ENCODE assay signal across 33 cellular contexts in genomic region chr10:35555962-35556930, GRCh38. TPM values are rescaled to one million over a fixed set of nuclear protein-coding genes. Genes with fewer than 3 reads are reported as not detected.
DNase-seq lines count a peak whose midpoint lies in the region; ATAC-seq and TF ChIP-seq lines count a peak whose summit lies in the region.
"Had no signal": no experiment of that assay in that cellular context is flagged by ENCODE, and none has a peak within 500 bp of the region (broad histone marks: within the 10 kb centered on the region; RNA-seq: fewer than 3 reads in every experiment).

No MANE protein-coding gene starts in this region.

- no peak overlapping the region for H3K27ac ChIP-seq in thyroid gland
- H3K27ac ChIP-seq: Peyer's patch, SJSA1, suprapubic skin had no signal

- no peak for ATAC-seq in GM21723 (IDR thresholded peaks at IDR 0.05; ENCODE audit: unreplicated experiment)
- ATAC-seq: left colon; stimulated activated naive B cell treated with anti-CD40 and anti-IgM and Interleukin-4, amounts not matched to agents 10 μg/mL and 1 μg/mL and 100 μg/mL, for 72 hours; T-cell; WTC11 had no signal

- H3K4me1 ChIP-seq in thyroid gland, result no peaks in the 10 kb centered on the region
- H3K4me1 ChIP-seq: Peyer's patch, suprapubic skin had no signal

- 93 to 97% methylated on average over 6 of the region's 6 CpGs for WGBS in thyroid gland, 2 donors

- no peaks in the 10 kb centered on the region for H3K27me3 ChIP-seq in thyroid gland
- H3K27me3 ChIP-seq: Peyer's patch, SJSA1, suprapubic skin had no signal

- intact Hi-C loops in thyroid gland (cut with DNase I), result no loop called here

- peaks cover 5 to 6% of the 10 kb centered on the region in 2 donors for H3K36me3 ChIP-seq in thyroid gland

- no peak for TF ChIP-seq POLR2A in thyroid gland (IDR thresholded peaks at IDR 0.05)

- no peak for TF ChIP-seq CTCF in astrocyte of the cerebellum (IDR thresholded peaks at IDR 0.05; ENCODE audit: low read depth, low read length, missing control alignments)
- TF ChIP-seq CTCF in thyroid gland (IDR thresholded peaks at IDR 0.05), result no peak

- no peak overlapping the region for H3K4me3 ChIP-seq in astrocyte of the cerebellum (ENCODE audit: low read depth, low read length)
- no peak overlapping the region for H3K4me3 ChIP-seq in thyroid gland (replicated peaks in 1 of 3)
- H3K4me3 ChIP-seq: Peyer's patch, SJSA1, suprapubic skin had no signal

- in situ Hi-C loops in ACHN (cut with HindIII; ENCODE audit: low pct_ligation_motif_present, low pct_unique_long_range_greater_than_20kb, low sequenced_read_pairs), result no loop called here
- in situ Hi-C loops in astrocyte of the cerebellum (cut with HindIII; ENCODE audit: low sequenced_read_pairs), result no loop called here

- DNase-seq in ACHN (peak; percentile 6), LHCN-M2 (ENCODE audit: low read depth) (peak; percentile 36), astrocyte of the cerebellum (ENCODE audit: low read depth) (peak; percentile 80), globus pallidus (ENCODE audit: low spot score) (peak; percentile 35), thyroid gland (no peak), DMS 273 treated with DMSO at 0.1 percent for 48 hours (lab: John Stamatoyannopoulos, UW) (no peak), SIG-M5 treated with dmso at 0.1 percent for 504 hours (lab: John Stamatoyannopoulos, UW; ENCODE audit: unreplicated experiment) (no peak)
- DNase-seq: activated CD4-positive, alpha-beta T cell treated with anti-CD3 and anti-CD28 coated beads, Interleukin-2, amount 10 ng/mL, durations not matched to agents 7 days and 5 days; activated effector memory CD4-positive, alpha-beta T cell treated with anti-CD3 and anti-CD28 coated beads, Interleukin-2, amount 50 U/mL, for 16 hours; activated T-cell treated with anti-CD3 and anti-CD28 coated beads, Interleukin-2, amount 50 U/mL, for 1 hour; Calu3; CD4-positive, CD25-positive, alpha-beta regulatory T cell; cerebellar nuclear complex; immature natural killer cell; KG1; left colon; NCI-H1436; NCI-H2081 treated with DMSO at 0.1 percent for 48 hours; NCI-H226; NCI-H748 treated with DMSO at 0.1 percent for 48 hours; Peyer's patch; stimulated activated naive B cell treated with anti-CD40 and anti-IgM and Interleukin-4, amounts not matched to agents 10 μg/mL and 1 μg/mL and 100 μg/mL, for 72 hours; T-cell had no signal

- H3K9me3 ChIP-seq in thyroid gland, result no peaks in the 10 kb centered on the region
- H3K9me3 ChIP-seq: Peyer's patch, SJSA1, suprapubic skin had no signal

RNA-seq across cellular contexts. Expression of gene GJD4, which starts 48.9 kb away (rescaled TPM):
- total RNA-seq in LHCN-M2 (2014; rRNA removed) (0.06 TPM in 1 of 2 replicates, not detected in the other), thyroid gland (not detected)
- polyA plus RNA-seq in LHCN-M2 (2012), result not detected
- total RNA-seq: A172; activated CD4-positive, alpha-beta T cell treated with anti-CD3 and anti-CD28 coated beads, Interleukin-2, amount 10 ng/mL, durations not matched to agents 7 days and 5 days; activated CD8-positive, alpha-beta memory T cell treated with anti-CD3 and anti-CD28 coated beads for 36 hours; Calu3; CD4-positive, CD25-positive, alpha-beta regulatory T cell; endothelial cell of umbilical vein; glomerular endothelial cell; H4; left colon; lung microvascular endothelial cell; Peyer's patch; T-cell; WTC11 had no signal
- polyA plus RNA-seq: CD4-positive, CD25-positive, alpha-beta regulatory T cell; endothelial cell of umbilical vein; immature natural killer cell had no signal

Comparison
In these comparisons a context has a peak if more than half of its experiments do, and no peak if none do; other contexts are left out.
1. DNase-seq: peak in ACHN (single experiment), LHCN-M2 (single experiment), astrocyte of the cerebellum (single experiment) and globus pallidus (single experiment); none in thyroid gland (0 of 2), DMS 273 treated with DMSO at 0.1 percent for 48 hours (single experiment) and SIG-M5 treated with dmso at 0.1 percent for 504 hours (single experiment).